ENCODE assay signal across 12 cellular contexts in genomic region chr2:191878576-191879298, GRCh38. TPM values are rescaled to one million over a fixed set of nuclear protein-coding genes. Genes with fewer than 3 reads are reported as not detected.
DNase-seq lines count a peak whose midpoint lies in the region; ATAC-seq, FAIRE-seq and TF ChIP-seq lines count a peak whose summit lies in the region.
"Had no signal": no experiment of that assay in that cellular context is flagged by ENCODE, and none has a peak within 500 bp of the region (broad histone marks: within the 10 kb centered on the region; RNA-seq: fewer than 3 reads in every experiment).

No MANE protein-coding gene starts in this region.

- no peak overlapping the region for H4K8ac ChIP-seq in neuronal stem cell (ENCODE audit: low read depth, low read length)

- WGBS in neuronal stem cell (ENCODE audit: extremely low coverage in 2 of 2, insufficient read length in 2 of 2, insufficient replicate concordance in 1 of 2), 2 donors, result no CpG with 5 or more reads among the region's 2 CpGs

- H2AFZ ChIP-seq in keratinocyte (ENCODE audit: control insufficient read depth, low read length), result no peak overlapping the region
- H2AFZ ChIP-seq in neuronal stem cell (ENCODE audit: low read length), result no peak overlapping the region

- TF ChIP-seq CTCF in keratinocyte (optimal IDR thresholded peaks at IDR 0.05 in 1 of 3, IDR thresholded peaks at IDR 0.05 in 1 of 3, conservative IDR thresholded peaks at IDR 0.05 in 1 of 3; ENCODE audit: extremely low read depth in 1 of 3, insufficient read depth in 2 of 3, low read length in 3 of 3), result no peak

- no peak overlapping the region for H3K27ac ChIP-seq in keratinocyte (ENCODE audit: control insufficient read depth, insufficient read depth, low read length)
- H3K27ac ChIP-seq in neuronal stem cell (replicated peaks; ENCODE audit: low read length), result no peak overlapping the region
- H3K27ac ChIP-seq: psoas muscle had no signal

- no peak overlapping the region for H3K14ac ChIP-seq in neuronal stem cell (ENCODE audit: low read length)

- H3K79me2 ChIP-seq in keratinocyte (ENCODE audit: control insufficient read depth, insufficient read depth, low read length), result no peaks in the 10 kb centered on the region

- H3K18ac ChIP-seq in neuronal stem cell (ENCODE audit: low read length), result no peak overlapping the region

- no peaks in the 10 kb centered on the region for H3K36me3 ChIP-seq in keratinocyte (ENCODE audit: control insufficient read depth in 2 of 2, extremely low read depth in 1 of 2, insufficient read depth in 2 of 2, low read length in 2 of 2)
- no peaks in the 10 kb centered on the region for H3K36me3 ChIP-seq in neuronal stem cell (replicated peaks in 1 of 2; ENCODE audit: control insufficient read depth in 2 of 2, insufficient read depth in 2 of 2, low read length in 2 of 2)

- peak; percentile 83 for FAIRE-seq in keratinocyte (lab: Jason Lieb, UNC)
- FAIRE-seq: A204.1, GM19239 had no signal

- no peak overlapping the region for H3K4ac ChIP-seq in neuronal stem cell (ENCODE audit: low read length)

- H3K23ac ChIP-seq in neuronal stem cell (ENCODE audit: low read depth, low read length, poor library complexity), result no peak overlapping the region

- no peak overlapping the region for H2BK5ac ChIP-seq in neuronal stem cell (ENCODE audit: low read length)

- DNase-seq in NCI-H446 treated with DMSO at 0.1 percent for 48 hours (lab: John Stamatoyannopoulos, UW), result peak; percentile 41
- DNase-seq in NCI-H446 (lab: John Stamatoyannopoulos, UW), result no peak
- DNase-seq in astrocyte of the hippocampus (ENCODE audit: low read depth, low spot score), result peak; percentile 74
- peak; percentile 28 for DNase-seq in keratinocyte (ENCODE audit: low read depth, low spot score)
- no peak for DNase-seq in neuronal stem cell (ENCODE audit: low spot score)
- DNase-seq in DMS 273 (lab: John Stamatoyannopoulos, UW; ENCODE audit: unreplicated experiment), result no peak
- no peak for DNase-seq in sciatic nerve (ENCODE audit: low spot score)
- no peak for DNase-seq in putamen (ENCODE audit: low spot score)
- DNase-seq: psoas muscle, trophoblast cell had no signal

- dilution Hi-C loops in keratinocyte (cut with MboI; ENCODE audit: extremely low pct_ligation_motif_present, low sequenced_read_pairs), result no loop called here

- H3K9ac ChIP-seq in keratinocyte (ENCODE audit: control insufficient read depth, extremely low read depth, insufficient read depth, low read length) (no peak overlapping the region), neuronal stem cell (ENCODE audit: low read depth, low read length, poor library complexity) (no peak overlapping the region)

- H3K4me1 ChIP-seq in keratinocyte (ENCODE audit: control insufficient read depth, extremely low read depth, insufficient read depth, low read length) (peaks cover 5% of the 10 kb centered on the region), neuronal stem cell (ENCODE audit: control insufficient read depth in 2 of 2, insufficient read depth in 1 of 2, low read depth in 1 of 2, low read length in 2 of 2) (no peaks in the 10 kb centered on the region)
- H3K4me1 ChIP-seq: psoas muscle had no signal

- ATAC-seq in sciatic nerve, result no peak
- ATAC-seq: psoas muscle had no signal

- H4K20me1 ChIP-seq in keratinocyte (ENCODE audit: control insufficient read depth, extremely low read depth, insufficient read depth, low read length), result no peaks in the 10 kb centered on the region

- no peak overlapping the region for H2BK12ac ChIP-seq in neuronal stem cell (ENCODE audit: low read length)

- no peak overlapping the region for H2BK15ac ChIP-seq in neuronal stem cell (ENCODE audit: low read length)

- H2BK120ac ChIP-seq in neuronal stem cell (ENCODE audit: low read depth, low read length), result no peak overlapping the region

- no peak overlapping the region for H3K4me3 ChIP-seq in keratinocyte (ENCODE audit: control insufficient read depth in 2 of 3, extremely low read depth in 1 of 3, insufficient read depth in 2 of 3, low read depth in 1 of 3, low read length in 3 of 3)
- no peak overlapping the region for H3K4me3 ChIP-seq in neuronal stem cell (ENCODE audit: low read length in 2 of 2)
- H3K4me3 ChIP-seq: psoas muscle had no signal

- H3K9me3 ChIP-seq in keratinocyte (ENCODE audit: control insufficient read depth, low read depth, low read length) (no peaks in the 10 kb centered on the region), neuronal stem cell (replicated peaks in 1 of 2; ENCODE audit: control insufficient read depth in 2 of 2, insufficient read depth in 1 of 2, low read depth in 1 of 2, low read length in 2 of 2) (no peaks in the 10 kb centered on the region)
- H3K9me3 ChIP-seq: psoas muscle had no signal

- H4K91ac ChIP-seq in neuronal stem cell (ENCODE audit: low read depth, low read length, poor library complexity), result no peak overlapping the region

- no peak overlapping the region for H3K4me2 ChIP-seq in keratinocyte (ENCODE audit: control insufficient read depth, extremely low read depth, insufficient read depth, low read depth, low read length)
- no peak overlapping the region for H3K4me2 ChIP-seq in neuronal stem cell (ENCODE audit: insufficient read depth, low read length, poor library complexity, severe bottlenecking)

- H3K27me3 ChIP-seq in keratinocyte (ENCODE audit: control insufficient read depth, extremely low read depth, insufficient read depth, low read length) (no peaks in the 10 kb centered on the region), neuronal stem cell (ENCODE audit: control insufficient read depth in 3 of 3, insufficient read depth in 3 of 3, low read depth in 1 of 3, low read length in 3 of 3) (no peaks in the 10 kb centered on the region)

- no peaks in the 10 kb centered on the region for H3K79me1 ChIP-seq in neuronal stem cell (ENCODE audit: low read depth, low read length)

- no peak overlapping the region for H2AK5ac ChIP-seq in neuronal stem cell (ENCODE audit: low read depth, low read length)

- H3K9me1 ChIP-seq in keratinocyte (ENCODE audit: control insufficient read depth, extremely low read depth, insufficient read depth, low read length), result no peaks in the 10 kb centered on the region

- intact Hi-C loops in sciatic nerve (cut with DNase I), result no loop called here

RNA-seq across cellular contexts. Expression of gene CAVIN2, which starts 31.8 kb away (rescaled TPM):
- 5.3 to 10.2 TPM (median 9.4 TPM) in 3 replicates for polyA plus RNA-seq in keratinocyte
- polyA plus RNA-seq in keratinocyte (2011; ENCODE audit: low read depth), result 0.90 TPM
- polyA plus RNA-seq in keratinocyte (2011; cell fraction: cytosol; rRNA removed), result 5.7 and 5.9 TPM in 2 replicates
- polyA plus RNA-seq in keratinocyte (2011; cell fraction: nucleus; rRNA removed), result 8.0 and 8.9 TPM in 2 replicates
- 0.73 and 9.6 TPM in 2 replicates for polyA plus RNA-seq in keratinocyte (2012; ENCODE audit: low replicate concordance)
- 6.7 to 10.6 TPM (median 6.8 TPM) in 3 replicates for polyA minus RNA-seq in keratinocyte
- 7.1 TPM for polyA minus RNA-seq in keratinocyte (2011; cell fraction: cytosol; rRNA and poly(A)+ RNA removed)
- polyA minus RNA-seq in keratinocyte (2011; cell fraction: nucleus; rRNA and poly(A)+ RNA removed), result 5.5 and 7.4 TPM in 2 replicates
- polyA plus RNA-seq in neuronal stem cell (2013, experiment 1 of 2), result not detected
- not detected for polyA plus RNA-seq in neuronal stem cell (2013, experiment 2 of 2)
- total RNA-seq in sciatic nerve, result 71.1 TPM

Comparison
In these comparisons a context has a peak if more than half of its experiments do, and no peak if none do; other contexts are left out.
1. DNase-seq: peak in NCI-H446 treated with DMSO at 0.1 percent for 48 hours (single experiment), astrocyte of the hippocampus (single experiment) and keratinocyte (single experiment); none in NCI-H446 (0 of 2), neuronal stem cell (single experiment), DMS 273 (single experiment), sciatic nerve (single experiment) and putamen (single experiment).